In the genomic region with DNA sequence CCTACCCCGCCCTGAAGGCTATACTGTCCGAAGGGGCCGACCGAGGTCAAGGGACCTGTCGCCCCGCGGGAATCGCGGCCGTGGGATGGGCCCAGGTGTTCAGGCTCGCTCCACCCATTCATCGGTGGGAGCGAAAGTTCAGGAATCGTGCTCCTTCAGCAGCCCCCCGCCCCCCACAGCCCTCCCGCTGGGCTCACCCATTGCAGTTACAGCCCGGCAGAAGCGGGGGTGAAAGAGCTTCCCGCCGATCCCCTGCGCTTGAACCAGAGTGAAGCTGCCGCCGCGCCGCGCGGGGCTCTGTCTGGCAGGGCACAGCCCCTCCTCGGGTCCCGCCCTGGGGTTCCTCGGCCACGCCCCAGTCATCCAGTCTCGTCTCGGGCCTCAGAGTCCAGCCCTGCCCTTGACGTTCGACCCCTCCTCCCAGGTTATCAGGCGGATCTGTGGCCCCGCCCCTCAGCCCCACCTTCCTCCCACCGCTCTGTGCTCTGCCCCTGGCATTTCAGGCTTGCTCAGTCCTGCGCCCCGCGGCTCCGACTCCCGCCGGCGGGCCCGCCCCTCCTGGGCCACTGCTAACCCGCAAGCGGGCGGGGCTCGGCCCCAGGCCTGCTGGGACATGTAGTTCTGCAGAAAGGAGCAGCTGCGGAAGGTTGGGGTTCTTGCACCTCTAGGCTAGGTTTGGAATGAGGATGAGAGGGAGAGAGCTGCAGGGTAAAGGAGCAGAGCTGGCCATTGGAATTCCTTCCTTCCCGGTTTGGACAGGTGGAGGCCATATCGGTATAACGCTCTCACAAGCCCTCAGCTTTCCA, we compare ENCODE assay signal across 7 cellular contexts.
DNase-seq lines count a peak whose midpoint lies in the region; ATAC-seq, FAIRE-seq and TF ChIP-seq lines count a peak whose summit lies in the region.

A gene (minus strand): TSS at position 303 of the 806 bp plus-strand sequence. CDS start 3,955 bp downstream, outside the sequence.

- FAIRE-seq in GM18507 (lab: Jason Lieb, UNC), result peak; percentile 99

- ATAC-seq in HG02970 (IDR thresholded peaks at IDR 0.05; ENCODE audit: low FRiP score, unreplicated experiment), result peak; percentile 77

- DNase-seq in GM18507 (ENCODE audit: extremely low spot score, insufficient read length, low read depth) (peak; percentile 95), NCI-H2029 (lab: John Stamatoyannopoulos, UW) (peak; percentile 95), T-helper 9 cell (peak; percentile 93), astrocyte of the hippocampus (ENCODE audit: low read depth, low spot score) (peak; percentile 96), hypothalamus (lab: John Stamatoyannopoulos, UW) (peak; percentile 51 to 96 (median 87)), retinal pigment epithelial cell (ENCODE audit: low read depth) (peak; percentile 62)

- peak within 1 kb of the TSS; percentile 78 for H3K4me3 ChIP-seq in retinal pigment epithelial cell (ENCODE audit: low read length)

- TF ChIP-seq CTCF in retinal pigment epithelial cell (conservative IDR thresholded peaks at IDR 0.05; ENCODE audit: low read depth, low read length), result no peak

Comparison
In these comparisons a context has a peak if more than half of its experiments do, and no peak if none do; other contexts are left out.
1. Peak in every context shown above with its lines: DNase-seq, ATAC-seq and H3K4me3 ChIP-seq.